In genomic region chr2:160417745-160418397, GRCh38 we compare ENCODE assay signal across 1 cellular context.
TF ChIP-seq lines count a peak whose summit lies in the region.

No MANE protein-coding gene starts in this region.

TF ChIP-seq in IMR-90, 13 proteins besides CTCF, POLR2A, EP300 and RAD21:
- TF ChIP-seq CHD1 (IDR thresholded peaks at IDR 0.05; ENCODE audit: low read depth, low read length) (no peak), USF2 (IDR thresholded peaks at IDR 0.05; ENCODE audit: low read depth, low read length) (no peak), FOS (IDR thresholded peaks at IDR 0.05; ENCODE audit: low read depth, low read length) (peak; percentile 74), NFE2L2 (IDR thresholded peaks at IDR 0.05; ENCODE audit: low read depth, low read length) (no peak), SMC3 (IDR thresholded peaks at IDR 0.05; ENCODE audit: low read depth, low read length) (0 out of 2 replicates have a peak, but pooled peaks have one; percentile 21), CEBPB (IDR thresholded peaks at IDR 0.05; ENCODE audit: low read depth, low read length) (no peak), RFX5 (IDR thresholded peaks at IDR 0.05; ENCODE audit: low read depth, low read length) (no peak), BHLHE40 (IDR thresholded peaks at IDR 0.05; ENCODE audit: low read depth, low read length) (peak; percentile 59; the same call in 1 of the 2 replicates), MXI1 (IDR thresholded peaks at IDR 0.05; ENCODE audit: borderline replicate concordance, low read depth, low read length) (0 out of 2 replicates have a peak, but pooled peaks have one; percentile 37), RCOR1 (IDR thresholded peaks at IDR 0.05; ENCODE audit: insufficient replicate concordance, low read length) (peak; percentile 38)
